ENCODE assay signal across 8 cellular contexts in genomic region chr11:64742940-64743590, GRCh38. TPM values are rescaled to one million over a fixed set of nuclear protein-coding genes. Genes with fewer than 3 reads are reported as not detected.
DNase-seq lines count a peak whose midpoint lies in the region; ATAC-seq and TF ChIP-seq lines count a peak whose summit lies in the region.

No MANE protein-coding gene starts in this region.

- H3K27me3 ChIP-seq in BJ (ENCODE audit: control insufficient read depth, insufficient read depth, low read length) = peaks cover 38% of the 10 kb centered on the region

- intact Hi-C loops in left ventricle myocardium superior (cut with micrococcal nuclease) = no loop called here

- CTCF ChIA-PET in BJ (lab: Yijun Ruan, JAX) (interaction anchor here (0.6 to 4.7 kb wide), 17 partner anchors 9 to 169 kb away, joined by 3 to 19 read pairs (median 5); partner anchors contain the start of genes PYGM and SF1), HEK293T (lab: Yijun Ruan, JAX) (interaction anchor here (0.6 to 2.3 kb wide), 6 partner anchors 10 to 111 kb away, joined by 3 to 14 read pairs (median 6); partner anchors contain the start of gene PYGM)

- peak; percentile 73 for TF ChIP-seq CTCF in BJ (IDR thresholded peaks at IDR 0.05; ENCODE audit: insufficient read depth, low read depth, low read length)

- no peaks in the 10 kb centered on the region for H3K36me3 ChIP-seq in BJ (ENCODE audit: control insufficient read depth, insufficient read depth, low read length)

- H3K4me3 ChIP-seq in BJ (ENCODE audit: low read depth, low read length) = peak overlapping the region; percentile 52

- no peak for DNase-seq in BJ (ENCODE audit: low read depth)
- DNase-seq in HEK293T (ENCODE audit: extremely low spot score) = peak; percentile 91
- peak; percentile 69 for DNase-seq in SKM-1 (lab: John Stamatoyannopoulos, UW; ENCODE audit: unreplicated experiment)
- DNase-seq in activated naive CD8-positive, alpha-beta T cell treated with anti-CD3 and anti-CD28 coated beads, Interleukin-2, amount 50 U/mL, for 16 hours (ENCODE audit: low read depth, low spot score) = peak; percentile 54
- DNase-seq in left ventricle myocardium superior = peak; percentile 89
- peak; percentile 34 for DNase-seq in retina

- ATAC-seq in left ventricle myocardium superior (peak; percentile 63), HG03342 (IDR thresholded peaks at IDR 0.05; ENCODE audit: unreplicated experiment) (no peak), GM18502 (IDR thresholded peaks at IDR 0.05; ENCODE audit: poor library complexity, unreplicated experiment) (no peak)

- POLR2A ChIA-PET in BJ (lab: Charles Lee) (no interaction called here), HEK293T (lab: Yijun Ruan, JAX) (interaction anchor here (2.6 kb wide), 1 partner anchor 18 kb away, joined by 9 read pairs; no protein-coding TSS in a partner anchor)

TF ChIP-seq in HEK293T, 16 proteins besides CTCF, POLR2A, EP300 and RAD21:
- TF ChIP-seq HDGF (IDR thresholded peaks at IDR 0.05; ENCODE audit: borderline replicate concordance) (no peak), FOXM1 (IDR thresholded peaks at IDR 0.05; ENCODE audit: borderline replicate concordance) (0 out of 2 replicates have a peak, but pooled peaks have one; percentile 44), SP1 (IDR thresholded peaks at IDR 0.05) (no peak), ELF4 (IDR thresholded peaks at IDR 0.05) (no peak), CTBP1 (IDR thresholded peaks at IDR 0.05; ENCODE audit: borderline replicate concordance) (no peak), BHLHE40 (IDR thresholded peaks at IDR 0.05; ENCODE audit: borderline replicate concordance) (no peak)

RNA-seq across cellular contexts. Expression of gene RASGRP2, which starts 0.9 kb away (rescaled TPM):
- polyA plus RNA-seq in BJ (2011; rRNA removed) = 3.2 and 5.3 TPM in 2 replicates
- 1.8 and 2.3 TPM in 2 replicates for polyA minus RNA-seq in BJ (2011; rRNA and poly(A)+ RNA removed)
- 44.5 TPM for total RNA-seq in left ventricle myocardium superior

RNA-seq across cellular contexts. Expression of gene PYGM, which starts 16.7 kb away (rescaled TPM):
- 0.10 TPM in 2 replicates for polyA plus RNA-seq in BJ (2011; rRNA removed)
- polyA minus RNA-seq in BJ (2011; rRNA and poly(A)+ RNA removed) = 0.15 TPM in 1 of 2 replicates, not detected in the other
- 175 TPM for total RNA-seq in left ventricle myocardium superior

RNA-seq across cellular contexts. Expression of gene NRXN2, which starts 20.1 kb away (rescaled TPM):
- 0.05 and 0.20 TPM in 2 replicates for polyA plus RNA-seq in BJ (2011; rRNA removed)
- 0.46 TPM in 1 of 2 replicates, not detected in the other for polyA minus RNA-seq in BJ (2011; rRNA and poly(A)+ RNA removed)
- 0.97 TPM for total RNA-seq in left ventricle myocardium superior

RNA-seq across cellular contexts. Expression of gene SF1, which starts 35.3 kb away (rescaled TPM):
- 40.3 and 41.7 TPM in 2 replicates for polyA plus RNA-seq in BJ (2011; rRNA removed)
- 36.8 and 46.0 TPM in 2 replicates for polyA minus RNA-seq in BJ (2011; rRNA and poly(A)+ RNA removed)
- total RNA-seq in left ventricle myocardium superior = 191 TPM

RNA-seq across cellular contexts. Expression of gene MAP4K2, which starts 59.9 kb away (rescaled TPM):
- polyA plus RNA-seq in BJ (2011; rRNA removed) = 9.4 and 22.4 TPM in 2 replicates
- 13.1 and 13.5 TPM in 2 replicates for polyA minus RNA-seq in BJ (2011; rRNA and poly(A)+ RNA removed)
- total RNA-seq in left ventricle myocardium superior = 8.6 TPM
